Comparison of ENCODE assay signal across 7 cellular contexts in genomic region chr20:35284992-35285805, GRCh38. TPM values are rescaled to one million over a fixed set of nuclear protein-coding genes. Genes with fewer than 3 reads are reported as not detected.
A peak's percentile ranks its signal among the peaks of the same experiment; 100 is the strongest.
DNase-seq lines count a peak whose midpoint lies in the region; ATAC-seq lines count a peak whose summit lies in the region.

No MANE protein-coding gene starts in this region.

- H3K27ac ChIP-seq in iPS-18a (ENCODE audit: low read length) (no peak overlapping the region), subcutaneous abdominal adipose tissue (ENCODE audit: low read depth, low read length) (peak overlapping the region; percentile 62)

- no peaks in the 10 kb centered on the region for H3K4me1 ChIP-seq in iPS-18a (ENCODE audit: control insufficient read depth, low read depth, low read length)
- peaks cover 0 to 19% (median 18%) of the 10 kb centered on the region in 5 donors for H3K4me1 ChIP-seq in subcutaneous abdominal adipose tissue (ENCODE audit: control insufficient read depth in 5 of 5, insufficient read depth in 5 of 5, low read length in 5 of 5)

- peak overlapping the region; percentile 95 for H3K27ac Mint-ChIP-seq in activated T-helper 1 cell treated with anti-CD3 and anti-CD28 coated beads, Interleukin-12 subunit alpha, Interleukin-12 subunit beta, Interleukin-2, Interleukin-4 antibody, amounts not matched to agents 30 ng/mL and 10 ng/mL and 1 ng/mL, durations not matched to agents 14 hours and 24 hours and 36 hours

- H3K36me3 ChIP-seq in iPS-18a (ENCODE audit: control insufficient read depth, low read depth, low read length) (peaks cover 14% of the 10 kb centered on the region), subcutaneous abdominal adipose tissue (ENCODE audit: control insufficient read depth in 5 of 5, insufficient read depth in 5 of 5, low read length in 5 of 5) (peaks cover 0 to 11% (median 6%) of the 10 kb centered on the region in 5 donors)

- no peaks in the 10 kb centered on the region for H3K27me3 ChIP-seq in iPS-18a (ENCODE audit: control insufficient read depth, insufficient read depth, low read length)
- H3K27me3 ChIP-seq in subcutaneous abdominal adipose tissue (ENCODE audit: control insufficient read depth in 5 of 5, insufficient read depth in 4 of 5, low read length in 5 of 5) = peaks cover 0 to 9% (median 0%) of the 10 kb centered on the region in 5 donors

- peaks cover 28% of the 10 kb centered on the region for H3K4me1 Mint-ChIP-seq in activated T-helper 1 cell treated with anti-CD3 and anti-CD28 coated beads, Interleukin-12 subunit alpha, Interleukin-12 subunit beta, Interleukin-2, Interleukin-4 antibody, amounts not matched to agents 30 ng/mL and 10 ng/mL and 1 ng/mL, durations not matched to agents 14 hours and 24 hours and 36 hours (ENCODE audit: low read depth)

- intact Hi-C loops in activated T-helper 1 cell treated with anti-CD3 and anti-CD28 coated beads, Interleukin-12 subunit alpha, Interleukin-12 subunit beta, Interleukin-2, Interleukin-4 antibody, amounts not matched to agents 30 ng/mL and 10 ng/mL and 1 ng/mL, durations not matched to agents 14 hours and 24 hours and 36 hours (cut with micrococcal nuclease) = loop anchor here (1.0 to 5.0 kb wide), 4 partner anchors 192 to 667 kb away; partner anchors contain the start of genes ERGIC3, SCAND1 and TRPC4AP

- ATAC-seq in HG03139 (IDR thresholded peaks at IDR 0.05; ENCODE audit: unreplicated experiment) = peak; percentile 11

- H3K4me3 ChIP-seq in iPS-18a (ENCODE audit: low read length) = peak overlapping the region; percentile 92
- peak overlapping the region; percentile 84 to 94 (median 90) for H3K4me3 ChIP-seq in subcutaneous abdominal adipose tissue (ENCODE audit: low read depth in 1 of 5, low read length in 5 of 5)

- H3K9me3 ChIP-seq in iPS-18a (ENCODE audit: control insufficient read depth, low read depth, low read length) (no peaks in the 10 kb centered on the region), subcutaneous abdominal adipose tissue (ENCODE audit: control insufficient read depth in 5 of 5, low read length in 5 of 5) (no peaks in the 10 kb centered on the region)

- peaks cover 22% of the 10 kb centered on the region for H3K36me3 Mint-ChIP-seq in activated T-helper 1 cell treated with anti-CD3 and anti-CD28 coated beads, Interleukin-12 subunit alpha, Interleukin-12 subunit beta, Interleukin-2, Interleukin-4 antibody, amounts not matched to agents 30 ng/mL and 10 ng/mL and 1 ng/mL, durations not matched to agents 14 hours and 24 hours and 36 hours (ENCODE audit: low read depth)

- peak overlapping the region; percentile 93 for H3K4me3 Mint-ChIP-seq in activated T-helper 1 cell treated with anti-CD3 and anti-CD28 coated beads, Interleukin-12 subunit alpha, Interleukin-12 subunit beta, Interleukin-2, Interleukin-4 antibody, amounts not matched to agents 30 ng/mL and 10 ng/mL and 1 ng/mL, durations not matched to agents 14 hours and 24 hours and 36 hours

- DNase-seq in activated T-helper 1 cell treated with anti-CD3 and anti-CD28 coated beads, Interleukin-12 subunit alpha, Interleukin-12 subunit beta, Interleukin-2, Interleukin-4 antibody, amounts not matched to agents 30 ng/mL and 10 ng/mL and 1 ng/mL, durations not matched to agents 14 hours and 24 hours and 36 hours (ENCODE audit: low spot score) = no peak
- no peak for DNase-seq in NCI-H1694 (lab: John Stamatoyannopoulos, UW)
- no peak for DNase-seq in SK-N-DZ (ENCODE audit: low spot score)
- DNase-seq in HT-29 (ENCODE audit: low spot score) = no peak

- H3K9ac ChIP-seq in iPS-18a (ENCODE audit: low read length) (peak overlapping the region; percentile 84), subcutaneous abdominal adipose tissue (ENCODE audit: low read length in 5 of 5) (peak overlapping the region in 4 of 5 donors; percentile 91 to 97 (median 94))

- H3K9me3 Mint-ChIP-seq in activated T-helper 1 cell treated with anti-CD3 and anti-CD28 coated beads, Interleukin-12 subunit alpha, Interleukin-12 subunit beta, Interleukin-2, Interleukin-4 antibody, amounts not matched to agents 30 ng/mL and 10 ng/mL and 1 ng/mL, durations not matched to agents 14 hours and 24 hours and 36 hours = no peaks in the 10 kb centered on the region

- peaks cover 2% of the 10 kb centered on the region for H3K27me3 Mint-ChIP-seq in activated T-helper 1 cell treated with anti-CD3 and anti-CD28 coated beads, Interleukin-12 subunit alpha, Interleukin-12 subunit beta, Interleukin-2, Interleukin-4 antibody, amounts not matched to agents 30 ng/mL and 10 ng/mL and 1 ng/mL, durations not matched to agents 14 hours and 24 hours and 36 hours (ENCODE audit: insufficient read depth)

RNA-seq across cellular contexts. Expression of gene EIF6, which starts 0.6 kb away (rescaled TPM):
- 232 TPM in 2 replicates for total RNA-seq in activated T-helper 1 cell treated with anti-CD3 and anti-CD28 coated beads, Interleukin-12 subunit alpha, Interleukin-12 subunit beta, Interleukin-2, Interleukin-4 antibody, amounts not matched to agents 30 ng/mL and 10 ng/mL and 1 ng/mL, durations not matched to agents 14 hours and 24 hours and 36 hours
- polyA plus RNA-seq in SK-N-DZ (2014; cell fraction: cytosol; rRNA removed) = 270 and 283 TPM in 2 replicates
- polyA plus RNA-seq in SK-N-DZ (2014; cell fraction: nucleus; rRNA removed) = 178 and 255 TPM in 2 replicates
- 508 and 511 TPM in 2 replicates for total RNA-seq in HT-29 (2014; rRNA removed; shearing (Covaris generic))

RNA-seq across cellular contexts. Expression of gene FAM83C, which starts 7.0 kb away (rescaled TPM):
- not detected in 2 replicates for total RNA-seq in activated T-helper 1 cell treated with anti-CD3 and anti-CD28 coated beads, Interleukin-12 subunit alpha, Interleukin-12 subunit beta, Interleukin-2, Interleukin-4 antibody, amounts not matched to agents 30 ng/mL and 10 ng/mL and 1 ng/mL, durations not matched to agents 14 hours and 24 hours and 36 hours
- polyA plus RNA-seq in SK-N-DZ (2014; cell fraction: cytosol; rRNA removed) = not detected in 2 replicates
- 0.38 TPM in 1 of 2 replicates, not detected in the other for polyA plus RNA-seq in SK-N-DZ (2014; cell fraction: nucleus; rRNA removed)
- 0.37 and 0.81 TPM in 2 replicates for total RNA-seq in HT-29 (2014; rRNA removed; shearing (Covaris generic))

RNA-seq across cellular contexts. Expression of gene MMP24OS, which starts 7.3 kb away (rescaled TPM):
- total RNA-seq in activated T-helper 1 cell treated with anti-CD3 and anti-CD28 coated beads, Interleukin-12 subunit alpha, Interleukin-12 subunit beta, Interleukin-2, Interleukin-4 antibody, amounts not matched to agents 30 ng/mL and 10 ng/mL and 1 ng/mL, durations not matched to agents 14 hours and 24 hours and 36 hours = 25.0 and 27.0 TPM in 2 replicates
- 9.7 and 12.5 TPM in 2 replicates for polyA plus RNA-seq in SK-N-DZ (2014; cell fraction: cytosol; rRNA removed)
- 16.3 and 18.4 TPM in 2 replicates for polyA plus RNA-seq in SK-N-DZ (2014; cell fraction: nucleus; rRNA removed)
- total RNA-seq in HT-29 (2014; rRNA removed; shearing (Covaris generic)) = 31.6 and 40.1 TPM in 2 replicates

RNA-seq across cellular contexts. Expression of gene MMP24, which starts 58.7 kb away (rescaled TPM):
- total RNA-seq in activated T-helper 1 cell treated with anti-CD3 and anti-CD28 coated beads, Interleukin-12 subunit alpha, Interleukin-12 subunit beta, Interleukin-2, Interleukin-4 antibody, amounts not matched to agents 30 ng/mL and 10 ng/mL and 1 ng/mL, durations not matched to agents 14 hours and 24 hours and 36 hours = 0.05 TPM in 1 of 2 replicates, not detected in the other
- 29.3 and 32.1 TPM in 2 replicates for polyA plus RNA-seq in SK-N-DZ (2014; cell fraction: cytosol; rRNA removed)
- 13.3 and 16.2 TPM in 2 replicates for polyA plus RNA-seq in SK-N-DZ (2014; cell fraction: nucleus; rRNA removed)
- total RNA-seq in HT-29 (2014; rRNA removed; shearing (Covaris generic)) = 5.7 and 6.3 TPM in 2 replicates
